Comparison of ENCODE assay signal across 14 cellular contexts in genomic region chr7:45597286-45597984, GRCh38. TPM values are rescaled to one million over a fixed set of nuclear protein-coding genes. Genes with fewer than 3 reads are reported as not detected.
A peak's percentile ranks its signal among the peaks of the same experiment; 100 is the strongest.
DNase-seq lines count a peak whose midpoint lies in the region; ATAC-seq and TF ChIP-seq lines count a peak whose summit lies in the region.
"Had no signal": no experiment of that assay in that cellular context is flagged by ENCODE, and none has a peak within 500 bp of the region (broad histone marks: within the 10 kb centered on the region; RNA-seq: fewer than 3 reads in every experiment).

No MANE protein-coding gene starts in this region.

- TF ChIP-seq CTCF in heart right ventricle (IDR thresholded peaks at IDR 0.05) = no peak
- TF ChIP-seq CTCF in neural crest cell (conservative IDR thresholded peaks at IDR 0.05) = no peak
- no peak for TF ChIP-seq CTCF in vagina (IDR thresholded peaks at IDR 0.05)

- no peaks in the 10 kb centered on the region for H3K36me3 Mint-ChIP-seq in activated CD4-positive, alpha-beta memory T cell treated with anti-CD3 and anti-CD28 coated beads, Interleukin-2, amount 10 ng/mL, durations not matched to agents 7 days and 5 days (ENCODE audit: low read depth)
- peaks cover 4% of the 10 kb centered on the region for H3K36me3 Mint-ChIP-seq in neural crest cell (ENCODE audit: low read depth)
- H3K36me3 Mint-ChIP-seq: CD4-positive, CD25-positive, alpha-beta regulatory T cell had no signal

- H3K9me3 ChIP-seq in heart right ventricle (no peaks in the 10 kb centered on the region), vagina (no peaks in the 10 kb centered on the region)

- H3K4me1 Mint-ChIP-seq in activated CD4-positive, alpha-beta memory T cell treated with anti-CD3 and anti-CD28 coated beads, Interleukin-2, amount 10 ng/mL, durations not matched to agents 7 days and 5 days = no peaks in the 10 kb centered on the region
- H3K4me1 Mint-ChIP-seq in neural crest cell = peaks cover 16% of the 10 kb centered on the region
- H3K4me1 Mint-ChIP-seq: CD4-positive, CD25-positive, alpha-beta regulatory T cell had no signal

- H3K4me3 ChIP-seq in heart right ventricle (no peak overlapping the region), vagina (no peak overlapping the region)
- H3K4me3 ChIP-seq: GM12878 had no signal

- 86 to 88% methylated on average over 9 of the region's 9 CpGs for WGBS in heart right ventricle, 2 donors

- H3K36me3 ChIP-seq in heart right ventricle (no peaks in the 10 kb centered on the region), vagina (no peaks in the 10 kb centered on the region)

- peaks cover 0 to 16% (median 0%) of the 10 kb centered on the region in 9 donors for H3K4me1 ChIP-seq in heart right ventricle
- no peaks in the 10 kb centered on the region for H3K4me1 ChIP-seq in vagina

- POLR2A ChIA-PET in activated CD4-positive, alpha-beta memory T cell treated with anti-CD3 and anti-CD28 coated beads, Interleukin-2, amount 10 ng/mL, durations not matched to agents 7 days and 5 days (lab: Charles Lee) = no interaction called here

- H3K27me3 Mint-ChIP-seq in activated CD4-positive, alpha-beta memory T cell treated with anti-CD3 and anti-CD28 coated beads, Interleukin-2, amount 10 ng/mL, durations not matched to agents 7 days and 5 days = no peaks in the 10 kb centered on the region
- no peaks in the 10 kb centered on the region for H3K27me3 Mint-ChIP-seq in neural crest cell (ENCODE audit: low read depth)
- H3K27me3 Mint-ChIP-seq: CD4-positive, CD25-positive, alpha-beta regulatory T cell had no signal

- intact Hi-C loops in cardiac septum (cut with DNase I) = no loop called here
- intact Hi-C loops in heart right ventricle (cut with DNase I) = loop anchor here in 1 of 10 donors (2.0 kb wide), 1 partner anchor 39 kb away; no protein-coding TSS in a partner anchor
- intact Hi-C loops in vagina (cut with DNase I) = no loop called here

- CTCF ChIA-PET in activated CD4-positive, alpha-beta memory T cell treated with anti-CD3 and anti-CD28 coated beads, Interleukin-2, amount 10 ng/mL, durations not matched to agents 7 days and 5 days (lab: Charles Lee) = no interaction called here

- no peak for ATAC-seq in heart right ventricle
- ATAC-seq: GM12878 had no signal

- no peak overlapping the region for H3K27ac Mint-ChIP-seq in activated CD4-positive, alpha-beta memory T cell treated with anti-CD3 and anti-CD28 coated beads, Interleukin-2, amount 10 ng/mL, durations not matched to agents 7 days and 5 days
- peak overlapping the region; percentile 36 for H3K27ac Mint-ChIP-seq in neural crest cell (ENCODE audit: unreplicated experiment)
- H3K27ac Mint-ChIP-seq: CD4-positive, CD25-positive, alpha-beta regulatory T cell had no signal

- H3K4me3 Mint-ChIP-seq in activated CD4-positive, alpha-beta memory T cell treated with anti-CD3 and anti-CD28 coated beads, Interleukin-2, amount 10 ng/mL, durations not matched to agents 7 days and 5 days = no peak overlapping the region
- no peak overlapping the region for H3K4me3 Mint-ChIP-seq in neural crest cell
- H3K4me3 Mint-ChIP-seq: CD4-positive, CD25-positive, alpha-beta regulatory T cell had no signal

- H3K27me3 ChIP-seq in heart right ventricle (no peaks in the 10 kb centered on the region), vagina (no peaks in the 10 kb centered on the region)

- no peak for TF ChIP-seq POLR2A in vagina (IDR thresholded peaks at IDR 0.05)

- no peaks in the 10 kb centered on the region for H3K9me3 Mint-ChIP-seq in activated CD4-positive, alpha-beta memory T cell treated with anti-CD3 and anti-CD28 coated beads, Interleukin-2, amount 10 ng/mL, durations not matched to agents 7 days and 5 days
- no peaks in the 10 kb centered on the region for H3K9me3 Mint-ChIP-seq in neural crest cell
- H3K9me3 Mint-ChIP-seq: CD4-positive, CD25-positive, alpha-beta regulatory T cell had no signal

- peak; percentile 46 for DNase-seq in cardiac septum (ENCODE audit: low spot score)
- no peak for DNase-seq in heart right ventricle
- DNase-seq in activated CD4-positive, alpha-beta memory T cell treated with anti-CD3 and anti-CD28 coated beads, Interleukin-2, amount 10 ng/mL, durations not matched to agents 7 days and 5 days = peak; percentile 7
- DNase-seq in neural crest cell (ENCODE audit: low read depth, low spot score) = no peak
- peak; percentile 62 to 72 for DNase-seq in vagina (ENCODE audit: extremely low spot score in 2 of 2)
- no peak for DNase-seq in activated naive CD4-positive, alpha-beta T cell treated with Interleukin-2 at 50 U/mL for 16 hours
- no peak for DNase-seq in A172 (ENCODE audit: low spot score)
- no peak for DNase-seq in HT-29 (ENCODE audit: low spot score)
- DNase-seq: CD4-positive, CD25-positive, alpha-beta regulatory T cell; KBM-7; NCI-H146 had no signal

- no peak overlapping the region for H3K27ac ChIP-seq in heart right ventricle
- H3K27ac ChIP-seq in vagina = no peak overlapping the region
- H3K27ac ChIP-seq: HL-60, RWPE1 had no signal

RNA-seq across cellular contexts. Expression of gene ADCY1, which starts 23.3 kb away (rescaled TPM):
- total RNA-seq in cardiac septum (2.9 TPM), heart right ventricle (1 to 10 TPM; 2.2 to 8.6 (median 3.6) TPM), neural crest cell (13.7 and 14.2 TPM in 2 replicates), vagina (2.5 TPM)
- under 1 TPM; 0.46 to 0.80 TPM for polyA plus RNA-seq in heart right ventricle
- 1 to 10 TPM; 3.9 to 4.3 TPM for total RNA-seq in activated CD4-positive, alpha-beta memory T cell treated with anti-CD3 and anti-CD28 coated beads, Interleukin-2, amount 10 ng/mL, durations not matched to agents 7 days and 5 days
- total RNA-seq in A172 (2014; rRNA removed; shearing (Covaris generic)) = 3.5 and 4.4 TPM in 2 replicates
- not detected in 2 replicates for total RNA-seq in HT-29 (2014; rRNA removed; shearing (Covaris generic))
- total RNA-seq: CD4-positive, CD25-positive, alpha-beta regulatory T cell had no signal
- polyA plus RNA-seq: CD4-positive, CD25-positive, alpha-beta regulatory T cell had no signal

Comparison
In these comparisons a context has a peak if more than half of its experiments do, and no peak if none do; other contexts are left out.
1. DNase-seq: peak in cardiac septum (single experiment), activated CD4-positive, alpha-beta memory T cell treated with anti-CD3 and anti-CD28 coated beads, Interleukin-2, amount 10 ng/mL, durations not matched to agents 7 days and 5 days (single experiment) and vagina (2 of 2); none in heart right ventricle (0 of 2), neural crest cell (single experiment), activated naive CD4-positive, alpha-beta T cell treated with Interleukin-2 at 50 U/mL for 16 hours (single experiment), A172 (single experiment) and HT-29 (single experiment).